ENCODE assay signal across 18 cellular contexts in the genomic region with DNA sequence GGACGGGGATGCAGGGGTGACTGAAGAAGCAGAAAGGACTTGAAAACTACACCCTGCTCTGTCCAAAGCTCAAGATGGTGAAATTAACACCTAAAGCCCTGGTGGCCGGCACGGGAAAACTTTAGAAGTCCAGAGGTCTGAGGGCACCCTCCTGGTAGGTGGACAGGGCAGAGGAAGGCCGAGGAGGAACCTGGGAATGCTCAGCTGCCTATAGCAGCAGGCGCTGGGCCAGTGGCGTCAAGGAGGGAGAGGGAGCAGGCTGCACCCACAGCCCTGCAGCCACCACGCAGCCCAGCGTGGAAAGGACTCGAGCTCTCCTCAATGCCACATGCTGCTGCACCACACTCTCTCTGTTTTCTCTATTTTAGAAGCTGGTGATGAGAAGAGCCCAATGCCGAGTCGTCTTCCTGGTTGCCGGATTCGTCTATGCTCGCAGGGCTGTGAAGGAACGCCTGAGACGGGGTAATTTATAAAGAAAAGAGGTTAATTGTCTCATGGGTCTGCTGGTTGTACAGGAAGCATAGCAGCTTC.
DNase-seq lines count a peak whose midpoint lies in the region; ATAC-seq and TF ChIP-seq lines count a peak whose summit lies in the region.
"Had no signal": no experiment of that assay in that cellular context is flagged by ENCODE, and none has a peak within 500 bp of the region (broad histone marks: within the 10 kb centered on the region; RNA-seq: fewer than 3 reads in every experiment).

No MANE protein-coding gene starts in this region.

- H3K4me1 ChIP-seq in colonic mucosa (no peaks in the 10 kb centered on the region), testis (peaks cover 30% of the 10 kb centered on the region)

- H3K27ac Mint-ChIP-seq in nephron progenitor cell: peak overlapping the region; percentile 57
- no peak overlapping the region for H3K27ac Mint-ChIP-seq in naive thymus-derived CD8-positive, alpha-beta T cell
- H3K27ac Mint-ChIP-seq: CD8-positive, alpha-beta T cell had no signal

- no peaks in the 10 kb centered on the region for H3K27me3 ChIP-seq in colonic mucosa
- H3K27me3 ChIP-seq in testis: no peaks in the 10 kb centered on the region

- no peak overlapping the region for H3K4me3 Mint-ChIP-seq in nephron progenitor cell
- H3K4me3 Mint-ChIP-seq in naive thymus-derived CD8-positive, alpha-beta T cell: no peak overlapping the region
- H3K4me3 Mint-ChIP-seq: CD8-positive, alpha-beta T cell had no signal

- H3K9me3 Mint-ChIP-seq in nephron progenitor cell: peaks cover 12% of the 10 kb centered on the region
- peaks cover 0 to 16% (median 9%) of the 10 kb centered on the region in 9 donors for H3K9me3 Mint-ChIP-seq in naive thymus-derived CD8-positive, alpha-beta T cell

- H3K36me3 Mint-ChIP-seq in nephron progenitor cell (ENCODE audit: low read depth): peaks cover 6% of the 10 kb centered on the region
- H3K36me3 Mint-ChIP-seq in naive thymus-derived CD8-positive, alpha-beta T cell: peaks cover 0 to 14% (median 2%) of the 10 kb centered on the region in 3 donors
- H3K36me3 Mint-ChIP-seq: CD8-positive, alpha-beta T cell had no signal

- TF ChIP-seq CTCF in colonic mucosa (IDR thresholded peaks at IDR 0.05): no peak
- no peak for TF ChIP-seq CTCF in nephron progenitor cell (IDR thresholded peaks at IDR 0.05)
- TF ChIP-seq CTCF in testis (IDR thresholded peaks at IDR 0.05): no peak
- TF ChIP-seq CTCF in GM10266 (IDR thresholded peaks at IDR 0.05; ENCODE audit: control insufficient read depth, insufficient read depth, low read depth, missing control alignments): no peak

- DNase-seq in D341Med (ENCODE audit: low spot score): peak; percentile 3
- DNase-seq in colonic mucosa: peak; percentile 12
- DNase-seq in nephron progenitor cell: no peak
- peak; percentile 10 for DNase-seq in testis
- no peak for DNase-seq in GM10266 (ENCODE audit: extremely low spot score)
- no peak for DNase-seq in naive thymus-derived CD8-positive, alpha-beta T cell
- DNase-seq: C1 segment of cervical spinal cord, GDM1, KG1, NCI-H1092, NCI-H1436 treated with DMSO at 0.1 percent for 48 hours, NCI-H1930, NCI-H2227 treated with DMSO at 0.1 percent for 48 hours, NCI-H510A, NCI-H774, SIG-M5 had no signal

- no peaks in the 10 kb centered on the region for H3K36me3 ChIP-seq in colonic mucosa
- H3K36me3 ChIP-seq in testis (ENCODE audit: low read depth, missing control alignments): no peaks in the 10 kb centered on the region

- H3K27me3 Mint-ChIP-seq in nephron progenitor cell (ENCODE audit: low read depth, poor library complexity): peaks cover 8% of the 10 kb centered on the region
- peaks cover 1 to 57% (median 14%) of the 10 kb centered on the region in 5 donors for H3K27me3 Mint-ChIP-seq in naive thymus-derived CD8-positive, alpha-beta T cell

- H3K27ac ChIP-seq in colonic mucosa (no peak overlapping the region), testis (no peak overlapping the region)

- no peak overlapping the region for H3K4me3 ChIP-seq in colonic mucosa
- no peak overlapping the region for H3K4me3 ChIP-seq in testis

- H3K4me1 Mint-ChIP-seq in nephron progenitor cell: peaks cover 54% of the 10 kb centered on the region
- H3K4me1 Mint-ChIP-seq in naive thymus-derived CD8-positive, alpha-beta T cell: no peaks in the 10 kb centered on the region

- POLR2A ChIA-PET in naive thymus-derived CD8-positive, alpha-beta T cell (lab: Charles Lee): no interaction called here

- 97% methylated on average over 16 of the region's 16 CpGs for WGBS in testis, 2 donors

- no peak for TF ChIP-seq POLR2A in testis (IDR thresholded peaks at IDR 0.05)

- intact Hi-C loops in colonic mucosa (cut with DNase I) (no loop called here), testis (cut with DNase I; ENCODE audit: low total_unique reads) (no loop called here)

- H3K9ac ChIP-seq in colonic mucosa (ENCODE audit: low read depth in 2 of 2, low read length in 2 of 2): no peak overlapping the region

- no peaks in the 10 kb centered on the region for H3K9me3 ChIP-seq in colonic mucosa
- no peaks in the 10 kb centered on the region for H3K9me3 ChIP-seq in testis

- no peak for ATAC-seq in GM18861 (IDR thresholded peaks at IDR 0.05; ENCODE audit: unreplicated experiment)
- ATAC-seq in naive thymus-derived CD8-positive, alpha-beta T cell: no peak
- ATAC-seq: CD8-positive, alpha-beta T cell had no signal

Comparison
In these comparisons a context has a peak if more than half of its experiments do, and no peak if none do; other contexts are left out.
1. DNase-seq: peak in D341Med (single experiment), colonic mucosa (single experiment) and testis (single experiment); none in nephron progenitor cell (single experiment), GM10266 (single experiment) and naive thymus-derived CD8-positive, alpha-beta T cell (0 of 10).